In genomic region chr10:58451490-58451889, GRCh38 we compare ENCODE assay signal across 31 cellular contexts.
A peak's percentile ranks its signal among the peaks of the same experiment; 100 is the strongest.
DNase-seq lines count a peak whose midpoint lies in the region; FAIRE-seq and TF ChIP-seq lines count a peak whose summit lies in the region.
"Had no signal": no experiment of that assay in that cellular context is flagged by ENCODE, and none has a peak within 500 bp of the region (broad histone marks: within the 10 kb centered on the region; RNA-seq: fewer than 3 reads in every experiment).

No MANE protein-coding gene starts in this region.

- H3K27ac ChIP-seq in neural progenitor cell, result no peak overlapping the region
- H3K27ac ChIP-seq: esophagus muscularis mucosa, gastroesophageal sphincter, spleen, upper lobe of right lung had no signal

- in situ Hi-C loops in ACHN (cut with HindIII; ENCODE audit: low pct_ligation_motif_present, low pct_unique_long_range_greater_than_20kb, low sequenced_read_pairs), result no loop called here

- H3K36me3 ChIP-seq in neural progenitor cell, result no peaks in the 10 kb centered on the region
- H3K36me3 ChIP-seq: esophagus muscularis mucosa, gastroesophageal sphincter, HAP-1, spleen, upper lobe of right lung had no signal

- H3K4me1 Mint-ChIP-seq in neural progenitor cell, result no peaks in the 10 kb centered on the region
- no peaks in the 10 kb centered on the region for H3K4me1 Mint-ChIP-seq in activated CD4-positive, alpha-beta memory T cell treated with anti-CD3 and anti-CD28 coated beads, Interleukin-2, amount 10 ng/mL, durations not matched to agents 7 days and 5 days
- H3K4me1 Mint-ChIP-seq: memory B cell; stimulated activated effector memory CD8-positive, alpha-beta T cell treated with anti-CD3 and anti-CD28 coated beads, Interleukin-12 subunit alpha, Interleukin-12 subunit beta, amount 100 ng/mL, for 72 hours had no signal

- H3K79me2 ChIP-seq in neural progenitor cell (ENCODE audit: low read depth), result no peaks in the 10 kb centered on the region

- no peak overlapping the region for H3K9ac ChIP-seq in neural progenitor cell

- no peak for TF ChIP-seq CTCF in neural progenitor cell (IDR thresholded peaks at IDR 0.05)

- peak overlapping the region; percentile 23 for H2AFZ ChIP-seq in neural progenitor cell (replicated peaks)

- CTCF ChIA-PET in activated CD4-positive, alpha-beta memory T cell treated with anti-CD3 and anti-CD28 coated beads, Interleukin-2, amount 10 ng/mL, durations not matched to agents 7 days and 5 days (lab: Charles Lee), result interaction anchor here (0.6 kb wide), 1 partner anchor 64 kb away, joined by 4 read pairs; no protein-coding TSS in a partner anchor

- H3K4me2 ChIP-seq in neural progenitor cell, result no peak overlapping the region

- no peak overlapping the region for H3K4me3 Mint-ChIP-seq in neural progenitor cell
- H3K4me3 Mint-ChIP-seq in activated CD4-positive, alpha-beta memory T cell treated with anti-CD3 and anti-CD28 coated beads, Interleukin-2, amount 10 ng/mL, durations not matched to agents 7 days and 5 days, result no peak overlapping the region
- H3K4me3 Mint-ChIP-seq: activated CD8-positive, alpha-beta T cell treated with anti-CD3 and anti-CD28 coated beads for 36 hours; activated naive CD8-positive, alpha-beta T cell treated with anti-CD3 and anti-CD28 coated beads, Interleukin-2, amount 10 ng/mL, durations not matched to agents 7 days and 5 days; memory B cell; stimulated activated effector memory CD8-positive, alpha-beta T cell treated with anti-CD3 and anti-CD28 coated beads, Interleukin-12 subunit alpha, Interleukin-12 subunit beta, amount 100 ng/mL, for 72 hours had no signal

- no peaks in the 10 kb centered on the region for H3F3A ChIP-seq in neural progenitor cell (ENCODE audit: low read depth)

- H3K9me3 ChIP-seq in neural progenitor cell (ENCODE audit: low read depth), result no peaks in the 10 kb centered on the region
- H3K9me3 ChIP-seq: upper lobe of right lung had no signal

- DNase-seq in ACHN (peak; percentile 39), RCC 7860 (ENCODE audit: low spot score) (no peak), glomerular visceral epithelial cell (ENCODE audit: extremely low spot score) (peak; percentile 34), neural progenitor cell (ENCODE audit: low spot score) (no peak), iPS-NIHi7 (ENCODE audit: extremely low spot score) (no peak), GDM1 (lab: John Stamatoyannopoulos, UW) (no peak), SW480 (ENCODE audit: low spot score) (no peak)
- no peak for DNase-seq in activated CD4-positive, alpha-beta memory T cell treated with anti-CD3 and anti-CD28 coated beads, Interleukin-2, amount 10 ng/mL, durations not matched to agents 7 days and 5 days
- DNase-seq: activated CD8-positive, alpha-beta T cell treated with anti-CD3 and anti-CD28 coated beads for 36 hours; activated effector memory CD4-positive, alpha-beta T cell treated with Interleukin-2 at 50 U/mL for 16 hours; activated naive CD8-positive, alpha-beta T cell treated with anti-CD3 and anti-CD28 coated beads, Interleukin-2, amount 10 ng/mL, durations not matched to agents 7 days and 5 days; activated T-cell treated with anti-CD3 and anti-CD28 coated beads for 4 hours; C1 segment of cervical spinal cord; Caco-2; DMS79; effector memory CD4-positive, alpha-beta T cell; Karpas-422; NCI-H1694 treated with DMSO at 0.1 percent for 48 hours; nucleus accumbens; OCI-M1; retina; spleen; stimulated activated CD4-positive, alpha-beta T cell treated with anti-CD3 and anti-CD28 coated beads, Interleukin-2, amount 100 ng/mL, for 48 hours; substantia nigra; upper lobe of right lung had no signal

- no peaks in the 10 kb centered on the region for H3K36me3 Mint-ChIP-seq in neural progenitor cell
- no peaks in the 10 kb centered on the region for H3K36me3 Mint-ChIP-seq in activated CD4-positive, alpha-beta memory T cell treated with anti-CD3 and anti-CD28 coated beads, Interleukin-2, amount 10 ng/mL, durations not matched to agents 7 days and 5 days (ENCODE audit: low read depth)
- H3K36me3 Mint-ChIP-seq: activated naive CD8-positive, alpha-beta T cell treated with anti-CD3 and anti-CD28 coated beads, Interleukin-2, amount 10 ng/mL, durations not matched to agents 7 days and 5 days; brain; memory B cell; stimulated activated effector memory CD8-positive, alpha-beta T cell treated with anti-CD3 and anti-CD28 coated beads, Interleukin-12 subunit alpha, Interleukin-12 subunit beta, amount 100 ng/mL, for 72 hours had no signal

- H3K27ac Mint-ChIP-seq in neural progenitor cell, result no peak overlapping the region
- no peak overlapping the region for H3K27ac Mint-ChIP-seq in activated CD4-positive, alpha-beta memory T cell treated with anti-CD3 and anti-CD28 coated beads, Interleukin-2, amount 10 ng/mL, durations not matched to agents 7 days and 5 days
- H3K27ac Mint-ChIP-seq: activated CD8-positive, alpha-beta T cell treated with anti-CD3 and anti-CD28 coated beads for 36 hours; activated naive CD8-positive, alpha-beta T cell treated with anti-CD3 and anti-CD28 coated beads, Interleukin-2, amount 10 ng/mL, durations not matched to agents 7 days and 5 days; memory B cell; stimulated activated effector memory CD8-positive, alpha-beta T cell treated with anti-CD3 and anti-CD28 coated beads, Interleukin-12 subunit alpha, Interleukin-12 subunit beta, amount 100 ng/mL, for 72 hours had no signal

- H3K4me3 ChIP-seq in neural progenitor cell, result no peak overlapping the region
- H3K4me3 ChIP-seq: esophagus muscularis mucosa, gastroesophageal sphincter, HAP-1, spleen, upper lobe of right lung had no signal

- H3K4me1 ChIP-seq in neural progenitor cell, result no peaks in the 10 kb centered on the region
- H3K4me1 ChIP-seq: esophagus muscularis mucosa, gastroesophageal sphincter, HAP-1, spleen, upper lobe of right lung had no signal

- POLR2A ChIA-PET in activated CD4-positive, alpha-beta memory T cell treated with anti-CD3 and anti-CD28 coated beads, Interleukin-2, amount 10 ng/mL, durations not matched to agents 7 days and 5 days (lab: Charles Lee), result no interaction called here

- no peaks in the 10 kb centered on the region for H3K27me3 Mint-ChIP-seq in neural progenitor cell (ENCODE audit: insufficient read depth, low read depth)
- no peaks in the 10 kb centered on the region for H3K27me3 Mint-ChIP-seq in activated CD4-positive, alpha-beta memory T cell treated with anti-CD3 and anti-CD28 coated beads, Interleukin-2, amount 10 ng/mL, durations not matched to agents 7 days and 5 days
- H3K27me3 Mint-ChIP-seq: brain had no signal

- no peaks in the 10 kb centered on the region for H3K27me3 ChIP-seq in neural progenitor cell
- H3K27me3 ChIP-seq: upper lobe of right lung had no signal

- FAIRE-seq in RCC 7860 (lab: Jason Lieb, UNC), result peak; percentile 66

- H3K9me3 Mint-ChIP-seq in neural progenitor cell, result peaks cover 7% of the 10 kb centered on the region
- H3K9me3 Mint-ChIP-seq in activated CD4-positive, alpha-beta memory T cell treated with anti-CD3 and anti-CD28 coated beads, Interleukin-2, amount 10 ng/mL, durations not matched to agents 7 days and 5 days, result peaks cover 2% of the 10 kb centered on the region
- H3K9me3 Mint-ChIP-seq: activated CD8-positive, alpha-beta T cell treated with anti-CD3 and anti-CD28 coated beads for 36 hours; stimulated activated effector memory CD8-positive, alpha-beta T cell treated with anti-CD3 and anti-CD28 coated beads, Interleukin-12 subunit alpha, Interleukin-12 subunit beta, amount 100 ng/mL, for 72 hours had no signal

- no peaks in the 10 kb centered on the region for H4K20me1 ChIP-seq in neural progenitor cell (ENCODE audit: low read depth)

Comparison
In these comparisons a context has a peak if more than half of its experiments do, and no peak if none do; other contexts are left out.
1. DNase-seq: peak in ACHN (single experiment) and glomerular visceral epithelial cell (single experiment); none in RCC 7860 (single experiment), neural progenitor cell (single experiment), activated CD4-positive, alpha-beta memory T cell treated with anti-CD3 and anti-CD28 coated beads, Interleukin-2, amount 10 ng/mL, durations not matched to agents 7 days and 5 days (single experiment), iPS-NIHi7 (single experiment), GDM1 (single experiment) and SW480 (single experiment).